1 cellular context compared by ENCODE assay signal in the genomic region with DNA sequence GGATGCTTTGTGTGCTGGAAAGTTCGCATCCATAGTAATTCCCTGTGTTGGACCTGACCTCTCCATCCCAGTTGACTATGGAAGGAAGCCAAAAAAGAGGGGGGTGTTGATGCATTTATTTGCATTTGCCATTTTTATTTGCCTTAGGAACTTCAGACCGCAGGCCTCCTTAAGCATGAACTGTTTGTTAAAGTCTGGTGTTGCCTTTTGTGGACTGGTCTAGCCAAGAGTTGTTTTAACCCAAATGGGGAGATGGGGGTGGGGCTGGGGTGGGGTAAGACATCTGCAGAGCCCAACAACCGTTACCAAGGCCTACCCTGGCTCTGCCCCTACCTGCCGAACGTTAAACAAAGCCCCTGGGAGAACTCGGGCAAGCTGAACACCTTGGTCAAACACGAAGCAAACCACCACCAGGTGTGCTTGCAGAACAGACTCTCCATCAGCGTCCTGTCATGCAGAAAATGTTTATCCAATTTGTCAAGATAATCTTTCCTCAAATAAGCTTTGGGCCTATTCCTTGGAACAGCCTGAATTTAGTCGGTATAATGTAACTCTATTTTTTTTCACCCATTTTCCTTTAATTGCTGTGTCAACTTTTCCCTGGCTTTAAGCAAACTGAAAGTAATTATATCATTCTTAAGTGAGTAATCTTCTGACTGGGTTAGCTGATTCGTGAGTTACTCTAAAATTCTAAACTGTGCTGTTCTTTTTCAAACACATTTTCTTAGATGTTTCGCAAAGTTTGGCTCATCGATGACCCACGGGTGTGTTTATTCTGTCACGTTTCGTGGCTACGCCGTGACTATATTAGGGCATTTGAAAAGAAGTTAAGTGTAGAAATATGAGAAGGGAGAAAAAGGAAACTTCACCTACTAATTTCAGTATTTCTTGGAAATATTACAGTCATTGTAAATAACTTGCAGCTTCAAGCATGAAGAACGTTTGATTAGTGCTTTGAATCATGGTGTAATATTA.
TF ChIP-seq lines count a peak whose summit lies in the region.

No MANE protein-coding gene starts in this region.

TF ChIP-seq in GM23338, 12 proteins besides CTCF, POLR2A, EP300 and RAD21 (continued from another document):
- TF ChIP-seq, protein P1, sequence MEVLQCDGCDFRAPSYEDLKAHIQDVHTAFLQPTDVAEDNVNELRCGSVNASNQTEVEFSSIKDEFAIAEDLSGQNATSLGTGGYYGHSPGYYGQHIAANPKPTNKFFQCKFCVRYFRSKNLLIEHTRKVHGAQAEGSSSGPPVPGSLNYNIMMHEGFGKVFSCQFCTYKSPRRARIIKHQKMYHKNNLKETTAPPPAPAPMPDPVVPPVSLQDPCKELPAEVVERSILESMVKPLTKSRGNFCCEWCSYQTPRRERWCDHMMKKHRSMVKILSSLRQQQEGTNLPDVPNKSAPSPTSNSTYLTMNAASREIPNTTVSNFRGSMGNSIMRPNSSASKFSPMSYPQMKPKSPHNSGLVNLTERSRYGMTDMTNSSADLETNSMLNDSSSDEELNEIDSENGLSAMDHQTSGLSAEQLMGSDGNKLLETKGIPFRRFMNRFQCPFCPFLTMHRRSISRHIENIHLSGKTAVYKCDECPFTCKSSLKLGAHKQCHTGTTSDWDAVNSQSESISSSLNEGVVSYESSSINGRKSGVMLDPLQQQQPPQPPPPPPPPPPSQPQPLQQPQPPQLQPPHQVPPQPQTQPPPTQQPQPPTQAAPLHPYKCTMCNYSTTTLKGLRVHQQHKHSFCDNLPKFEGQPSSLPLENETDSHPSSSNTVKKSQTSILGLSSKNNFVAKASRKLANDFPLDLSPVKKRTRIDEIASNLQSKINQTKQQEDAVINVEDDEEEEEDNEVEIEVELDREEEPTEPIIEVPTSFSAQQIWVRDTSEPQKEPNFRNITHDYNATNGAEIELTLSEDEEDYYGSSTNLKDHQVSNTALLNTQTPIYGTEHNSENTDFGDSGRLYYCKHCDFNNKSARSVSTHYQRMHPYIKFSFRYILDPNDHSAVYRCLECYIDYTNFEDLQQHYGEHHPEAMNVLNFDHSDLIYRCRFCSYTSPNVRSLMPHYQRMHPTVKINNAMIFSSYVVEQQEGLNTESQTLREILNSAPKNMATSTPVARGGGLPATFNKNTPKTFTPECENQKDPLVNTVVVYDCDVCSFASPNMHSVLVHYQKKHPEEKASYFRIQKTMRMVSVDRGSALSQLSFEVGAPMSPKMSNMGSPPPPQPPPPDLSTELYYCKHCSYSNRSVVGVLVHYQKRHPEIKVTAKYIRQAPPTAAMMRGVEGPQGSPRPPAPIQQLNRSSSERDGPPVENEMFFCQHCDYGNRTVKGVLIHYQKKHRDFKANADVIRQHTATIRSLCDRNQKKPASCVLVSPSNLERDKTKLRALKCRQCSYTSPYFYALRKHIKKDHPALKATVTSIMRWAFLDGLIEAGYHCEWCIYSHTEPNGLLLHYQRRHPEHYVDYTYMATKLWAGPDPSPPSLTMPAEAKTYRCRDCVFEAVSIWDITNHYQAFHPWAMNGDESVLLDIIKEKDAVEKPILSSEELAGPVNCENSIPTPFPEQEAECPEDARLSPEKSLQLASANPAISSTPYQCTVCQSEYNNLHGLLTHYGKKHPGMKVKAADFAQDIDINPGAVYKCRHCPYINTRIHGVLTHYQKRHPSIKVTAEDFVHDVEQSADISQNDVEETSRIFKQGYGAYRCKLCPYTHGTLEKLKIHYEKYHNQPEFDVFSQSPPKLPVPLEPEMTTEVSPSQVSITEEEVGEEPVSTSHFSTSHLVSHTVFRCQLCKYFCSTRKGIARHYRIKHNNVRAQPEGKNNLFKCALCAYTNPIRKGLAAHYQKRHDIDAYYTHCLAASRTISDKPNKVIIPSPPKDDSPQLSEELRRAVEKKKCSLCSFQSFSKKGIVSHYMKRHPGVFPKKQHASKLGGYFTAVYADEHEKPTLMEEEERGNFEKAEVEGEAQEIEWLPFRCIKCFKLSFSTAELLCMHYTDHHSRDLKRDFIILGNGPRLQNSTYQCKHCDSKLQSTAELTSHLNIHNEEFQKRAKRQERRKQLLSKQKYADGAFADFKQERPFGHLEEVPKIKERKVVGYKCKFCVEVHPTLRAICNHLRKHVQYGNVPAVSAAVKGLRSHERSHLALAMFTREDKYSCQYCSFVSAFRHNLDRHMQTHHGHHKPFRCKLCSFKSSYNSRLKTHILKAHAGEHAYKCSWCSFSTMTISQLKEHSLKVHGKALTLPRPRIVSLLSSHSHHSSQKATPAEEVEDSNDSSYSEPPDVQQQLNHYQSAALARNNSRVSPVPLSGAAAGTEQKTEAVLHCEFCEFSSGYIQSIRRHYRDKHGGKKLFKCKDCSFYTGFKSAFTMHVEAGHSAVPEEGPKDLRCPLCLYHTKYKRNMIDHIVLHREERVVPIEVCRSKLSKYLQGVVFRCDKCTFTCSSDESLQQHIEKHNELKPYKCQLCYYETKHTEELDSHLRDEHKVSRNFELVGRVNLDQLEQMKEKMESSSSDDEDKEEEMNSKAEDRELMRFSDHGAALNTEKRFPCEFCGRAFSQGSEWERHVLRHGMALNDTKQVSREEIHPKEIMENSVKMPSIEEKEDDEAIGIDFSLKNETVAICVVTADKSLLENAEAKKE (CRISPR knock-in tag; IDR thresholded peaks at IDR 0.05) = no peak
- TF ChIP-seq STAT1 (IDR thresholded peaks at IDR 0.05; ENCODE audit: unreplicated experiment) (no peak), REST (IDR thresholded peaks at IDR 0.05; ENCODE audit: unreplicated experiment) (no peak), JUNB (IDR thresholded peaks at IDR 0.05; ENCODE audit: unreplicated experiment) (no peak), EZH2phosphoT487 (IDR thresholded peaks at IDR 0.05; ENCODE audit: unreplicated experiment) (no peak), ZNF114 (CRISPR knock-in tag; IDR thresholded peaks at IDR 0.05) (no peak), NANOG (IDR thresholded peaks at IDR 0.05; ENCODE audit: borderline replicate concordance) (no peak), CREB1 (CRISPR knock-in tag; IDR thresholded peaks at IDR 0.05; ENCODE audit: low read depth) (no peak), ZNF331 (CRISPR knock-in tag; IDR thresholded peaks at IDR 0.05; ENCODE audit: low read depth) (no peak), POLR2AphosphoS5 (IDR thresholded peaks at IDR 0.05; ENCODE audit: low read depth) (no peak)
TF ChIP-seq in GM23338: peak in this region for 0.
